13 cellular contexts compared by ENCODE assay signal in the genomic region with DNA sequence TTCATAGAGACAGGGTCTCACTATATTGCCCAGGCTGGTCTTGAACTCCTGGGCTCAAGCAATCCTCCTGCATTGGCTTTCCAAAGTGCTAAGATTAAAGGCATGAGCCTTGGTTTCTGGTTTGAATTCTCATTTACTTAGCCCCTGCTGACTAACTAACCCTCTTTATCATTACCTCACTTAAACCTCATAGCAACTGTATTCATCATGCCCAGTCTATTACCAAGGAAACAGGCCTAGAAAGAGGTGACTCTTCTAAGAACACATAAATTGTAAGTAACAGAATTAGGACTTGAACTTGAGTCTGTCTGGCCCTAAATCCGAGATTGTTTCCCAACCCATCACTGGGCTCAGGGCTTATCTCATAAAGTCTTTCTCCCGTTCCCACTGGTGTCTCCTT. TPM values are rescaled to one million over a fixed set of nuclear protein-coding genes. Genes with fewer than 3 reads are reported as not detected.
DNase-seq lines count a peak whose midpoint lies in the region; ATAC-seq and TF ChIP-seq lines count a peak whose summit lies in the region.
"Had no signal": no experiment of that assay in that cellular context is flagged by ENCODE, and none has a peak within 500 bp of the region (broad histone marks: within the 10 kb centered on the region; RNA-seq: fewer than 3 reads in every experiment).

No MANE protein-coding gene starts in this region.

- no peak overlapping the region for H3K4me3 ChIP-seq in fibroblast of mammary gland (ENCODE audit: control insufficient read depth, low read depth, low read length)

- H3K27me3 Mint-ChIP-seq in activated naive CD4-positive, alpha-beta T cell treated with anti-CD3 and anti-CD28 coated beads, Interleukin-2, amount 50 U/mL, for 24 hours = no peaks in the 10 kb centered on the region
- H3K27me3 Mint-ChIP-seq in activated B cell treated with CpG ODN at 0.5 μM for 24 hours = no peaks in the 10 kb centered on the region
- no peaks in the 10 kb centered on the region for H3K27me3 Mint-ChIP-seq in stimulated activated naive B cell treated with anti-CD40 and anti-IgM and Interleukin-4, amounts not matched to agents 10 μg/mL and 1 μg/mL and 100 μg/mL, for 72 hours

- ATAC-seq in activated B cell treated with CpG ODN at 0.5 μM for 24 hours (ENCODE audit: low read depth) (no peak), GM21619 (IDR thresholded peaks at IDR 0.05; ENCODE audit: unreplicated experiment) (no peak)
- no peak for ATAC-seq in stimulated activated naive B cell treated with anti-CD40 and anti-IgM and Interleukin-4, amounts not matched to agents 10 μg/mL and 1 μg/mL and 100 μg/mL, for 72 hours (replicated peaks)

- H3K9me3 Mint-ChIP-seq in activated naive CD4-positive, alpha-beta T cell treated with anti-CD3 and anti-CD28 coated beads, Interleukin-2, amount 50 U/mL, for 24 hours = no peaks in the 10 kb centered on the region
- no peaks in the 10 kb centered on the region for H3K9me3 Mint-ChIP-seq in activated B cell treated with CpG ODN at 0.5 μM for 24 hours
- H3K9me3 Mint-ChIP-seq in stimulated activated naive B cell treated with anti-CD40 and anti-IgM and Interleukin-4, amounts not matched to agents 10 μg/mL and 1 μg/mL and 100 μg/mL, for 72 hours = peaks cover 0 to 5% of the 10 kb centered on the region in 2 donors

- TF ChIP-seq CTCF in activated B cell treated with CpG ODN at 0.5 μM for 24 hours (IDR thresholded peaks at IDR 0.05) (no peak), fibroblast of mammary gland (conservative IDR thresholded peaks at IDR 0.05; ENCODE audit: control insufficient read depth, insufficient read depth, low read depth, low read length) (no peak)

- intact Hi-C loops in activated B cell treated with CpG ODN at 0.5 μM for 24 hours (cut with micrococcal nuclease) = loop anchor here (5.0 to 10.0 kb wide), 2 partner anchors 635 to 1617 kb away; a partner anchor contains a TSS

- POLR2A ChIA-PET in activated B cell treated with CpG ODN at 0.5 μM for 24 hours (lab: Charles Lee) = interaction anchor here (1.0 to 3.0 kb wide), 2 partner anchors 91 to 92 kb away, joined by 3 to 35 read pairs; no protein-coding TSS in a partner anchor

- H3K36me3 Mint-ChIP-seq in activated naive CD4-positive, alpha-beta T cell treated with anti-CD3 and anti-CD28 coated beads, Interleukin-2, amount 50 U/mL, for 24 hours = peaks cover 5% of the 10 kb centered on the region
- peaks cover 20% of the 10 kb centered on the region for H3K36me3 Mint-ChIP-seq in activated B cell treated with CpG ODN at 0.5 μM for 24 hours (ENCODE audit: low read depth)
- H3K36me3 Mint-ChIP-seq in stimulated activated naive B cell treated with anti-CD40 and anti-IgM and Interleukin-4, amounts not matched to agents 10 μg/mL and 1 μg/mL and 100 μg/mL, for 72 hours = peaks cover 17 to 19% of the 10 kb centered on the region in 2 donors

- peak overlapping the region; percentile 98 for H3K27ac Mint-ChIP-seq in activated naive CD4-positive, alpha-beta T cell treated with anti-CD3 and anti-CD28 coated beads, Interleukin-2, amount 50 U/mL, for 24 hours
- no peak overlapping the region for H3K27ac Mint-ChIP-seq in activated B cell treated with CpG ODN at 0.5 μM for 24 hours
- peak overlapping the region; percentile 98 for H3K27ac Mint-ChIP-seq in stimulated activated naive B cell treated with anti-CD40 and anti-IgM and Interleukin-4, amounts not matched to agents 10 μg/mL and 1 μg/mL and 100 μg/mL, for 72 hours

- peak overlapping the region; percentile 93 for H3K4me3 Mint-ChIP-seq in activated naive CD4-positive, alpha-beta T cell treated with anti-CD3 and anti-CD28 coated beads, Interleukin-2, amount 50 U/mL, for 24 hours
- H3K4me3 Mint-ChIP-seq in activated B cell treated with CpG ODN at 0.5 μM for 24 hours = peak overlapping the region; percentile 91
- peak overlapping the region; percentile 91 to 96 for H3K4me3 Mint-ChIP-seq in stimulated activated naive B cell treated with anti-CD40 and anti-IgM and Interleukin-4, amounts not matched to agents 10 μg/mL and 1 μg/mL and 100 μg/mL, for 72 hours

- no peak for DNase-seq in activated naive CD4-positive, alpha-beta T cell (lab: John Stamatoyannopoulos, UW)
- DNase-seq in activated B cell treated with CpG ODN at 0.5 μM for 24 hours = no peak
- peak; percentile 86 for DNase-seq in fibroblast of mammary gland (ENCODE audit: low read depth)
- DNase-seq in stimulated activated naive B cell treated with anti-CD40 and anti-IgM and Interleukin-4, amounts not matched to agents 10 μg/mL and 1 μg/mL and 100 μg/mL, for 72 hours = no peak
- no peak for DNase-seq in hypothalamus (lab: John Stamatoyannopoulos, UW)
- no peak for DNase-seq in 8988T
- DNase-seq: C1 segment of cervical spinal cord; foreskin melanocyte; KBM-7; NCI-H2081; stimulated activated CD4-positive, alpha-beta T cell treated with anti-CD3 and anti-CD28 coated beads, Interleukin-15, amount 100 ng/mL, for 24 hours had no signal

- CTCF ChIA-PET in activated B cell treated with CpG ODN at 0.5 μM for 24 hours (lab: Charles Lee) = interaction anchor here (2.7 kb wide), 1 partner anchor 23 kb away, joined by 7 read pairs; no protein-coding TSS in a partner anchor

- peaks cover 36% of the 10 kb centered on the region for H3K4me1 Mint-ChIP-seq in activated naive CD4-positive, alpha-beta T cell treated with anti-CD3 and anti-CD28 coated beads, Interleukin-2, amount 50 U/mL, for 24 hours
- peaks cover 38% of the 10 kb centered on the region for H3K4me1 Mint-ChIP-seq in activated B cell treated with CpG ODN at 0.5 μM for 24 hours
- peaks cover 33 to 42% of the 10 kb centered on the region in 2 donors for H3K4me1 Mint-ChIP-seq in stimulated activated naive B cell treated with anti-CD40 and anti-IgM and Interleukin-4, amounts not matched to agents 10 μg/mL and 1 μg/mL and 100 μg/mL, for 72 hours

RNA-seq across cellular contexts. Expression of a gene that starts 44.2 kb away (rescaled TPM):
- 4.6 and 4.8 TPM in 2 replicates for total RNA-seq in activated B cell treated with CpG ODN at 0.5 μM for 24 hours

RNA-seq across cellular contexts. Expression of a gene that starts 44.4 kb away (rescaled TPM):
- total RNA-seq in activated B cell treated with CpG ODN at 0.5 μM for 24 hours = 18.1 and 19.9 TPM in 2 replicates
